Comparison of ENCODE assay signal across 31 cellular contexts in the genomic region with DNA sequence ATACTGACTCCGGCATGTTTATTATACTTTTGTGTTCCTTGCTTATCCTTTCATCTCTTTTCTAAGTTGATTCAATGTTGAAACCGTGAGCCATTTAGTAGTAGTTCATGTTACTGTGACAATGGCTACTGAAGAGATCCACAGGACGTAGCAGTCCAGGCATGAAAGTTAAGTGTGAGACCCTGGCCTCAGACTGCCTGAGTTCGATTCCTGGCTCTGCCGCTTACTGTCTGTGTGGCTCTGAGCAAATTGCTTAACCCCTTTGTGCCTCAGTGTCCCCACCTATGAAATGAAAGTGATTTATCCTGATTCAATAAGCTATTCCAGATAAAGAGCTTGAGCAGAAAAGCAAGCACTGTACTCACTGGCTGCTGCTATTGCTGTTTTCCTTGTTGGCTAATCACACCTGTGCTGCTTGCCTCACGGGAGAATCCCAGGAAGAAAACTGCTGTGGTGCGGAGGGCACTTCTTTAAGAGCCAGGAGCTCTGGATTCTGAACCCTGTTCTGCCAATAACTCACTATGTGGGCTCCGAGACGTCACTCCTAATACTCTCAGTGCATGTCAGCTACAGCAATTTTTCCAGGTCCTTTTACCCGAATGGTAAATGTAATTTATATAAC. TPM values are rescaled to one million over a fixed set of nuclear protein-coding genes. Genes with fewer than 3 reads are reported as not detected.
"Had no signal": no experiment of that assay in that cellular context is flagged by ENCODE, and none has a peak within 500 bp of the region (broad histone marks: within the 10 kb centered on the region; RNA-seq: fewer than 3 reads in every experiment).

No MANE protein-coding gene starts in this region.

- H3K4me3 ChIP-seq: hepatocyte, left lung, left ventricle myocardium inferior, lower lobe of right lung, lung, mucosa of descending colon had no signal

- H3K9me3 Mint-ChIP-seq: immature natural killer cell, memory B cell, mesothelial cell of epicardium, naive B cell had no signal

- H3K36me3 Mint-ChIP-seq: immature natural killer cell; memory B cell; naive B cell; naive thymus-derived CD4-positive, alpha-beta T cell had no signal

- H3K9me3 ChIP-seq: left lung, left ventricle myocardium inferior, lower lobe of right lung, mucosa of descending colon had no signal

- H3K4me1 ChIP-seq: left lung, left ventricle myocardium inferior, lower lobe of right lung had no signal

- H3K4me1 Mint-ChIP-seq: immature natural killer cell; memory B cell; naive B cell; naive thymus-derived CD4-positive, alpha-beta T cell had no signal

- H3K27me3 ChIP-seq: hepatocyte had no signal

- DNase-seq: hippocampal formation; hypothalamus; immature natural killer cell; islet precursor cell; kidney; kidney glomerular epithelial cell; left cardiac atrium; left colon; left lung; left ventricle myocardium inferior; left ventricle myocardium superior; lower lobe of right lung; mammary epithelial cell; mesenchymal stem cell; mesendoderm; midbrain; mucosa of descending colon; naive B cell; naive thymus-derived CD4-positive, alpha-beta T cell had no signal

- FAIRE-seq: islet of Langerhans, keratinocyte, kidney had no signal

- H3K27ac ChIP-seq: hepatocyte, left lung, left ventricle myocardium inferior, lower lobe of right lung had no signal

- H3K36me3 ChIP-seq: left lung, left ventricle myocardium inferior, lower lobe of right lung had no signal

- H3K27ac Mint-ChIP-seq: immature natural killer cell; memory B cell; mesothelial cell of epicardium; naive thymus-derived CD4-positive, alpha-beta T cell had no signal

- H3K4me3 Mint-ChIP-seq: immature natural killer cell; memory B cell; mesothelial cell of epicardium; naive B cell; naive thymus-derived CD4-positive, alpha-beta T cell had no signal

- ATAC-seq: left cardiac atrium; left colon; left lobe of liver; left lung; left ventricle myocardium superior; lower lobe of right lung; mucosa of descending colon; naive thymus-derived CD4-positive, alpha-beta T cell had no signal

RNA-seq across cellular contexts. Expression of a gene that starts 38.4 kb away (rescaled TPM):
- total RNA-seq: kidney; kidney epithelial cell; left cardiac atrium; left lung; left ventricle myocardium inferior; left ventricle myocardium superior; liver; lower lobe of right lung; lung microvascular endothelial cell; mammary epithelial cell; mesothelial cell of epicardium; mononuclear cell; myocyte; naive thymus-derived CD4-positive, alpha-beta T cell had no signal
- polyA plus RNA-seq: immature natural killer cell; keratinocyte; liver; mammary epithelial cell; naive thymus-derived CD4-positive, alpha-beta T cell had no signal
